Comparison of ENCODE assay signal across 8 cellular contexts in the genomic region with DNA sequence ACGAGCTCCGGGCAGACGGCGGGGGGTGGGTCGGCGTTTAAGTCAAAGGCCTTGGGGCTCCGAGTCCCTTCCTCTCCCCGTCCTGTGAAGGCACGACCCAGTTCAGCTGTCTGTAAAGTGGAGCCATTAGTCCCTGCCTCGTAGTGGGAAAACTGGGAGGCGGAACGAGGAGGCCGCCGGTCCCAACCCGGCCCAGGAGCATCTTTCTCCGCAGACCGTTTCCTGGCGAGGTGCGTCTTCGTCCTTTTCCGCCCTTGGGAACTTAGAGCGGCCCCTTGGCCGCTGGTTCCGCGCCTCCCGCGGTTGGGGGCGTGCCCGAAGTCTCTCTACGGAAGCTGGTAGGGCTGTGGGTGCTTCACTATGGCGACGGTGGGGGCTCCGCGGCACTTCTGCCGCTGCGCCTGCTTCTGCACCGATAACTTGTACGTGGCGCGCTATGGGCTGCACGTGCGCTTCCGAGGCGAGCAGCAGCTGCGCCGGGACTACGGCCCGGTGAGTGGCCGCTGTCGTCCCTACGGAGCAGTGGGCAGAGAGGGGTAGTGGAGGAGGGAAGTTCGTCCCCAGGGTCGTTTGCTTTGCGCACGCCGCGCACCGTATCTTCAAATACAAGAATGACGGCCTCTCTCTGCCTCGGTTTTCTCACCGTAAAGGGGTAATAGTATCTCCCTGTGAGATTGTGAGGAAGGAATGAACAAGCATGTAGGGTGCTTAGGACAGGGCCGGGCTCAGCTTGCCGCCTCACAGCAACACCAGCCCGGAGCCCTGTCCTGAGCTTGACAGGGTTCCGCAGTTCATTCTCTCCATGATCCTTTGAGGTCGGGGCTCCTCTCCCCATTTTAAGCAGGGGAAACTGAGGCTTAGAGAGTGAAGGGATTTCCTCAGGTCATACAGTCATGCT.
A peak's percentile ranks its signal among the peaks of the same experiment; 100 is the strongest.
DNase-seq lines count a peak whose midpoint lies in the region; ATAC-seq and TF ChIP-seq lines count a peak whose summit lies in the region.

A gene (plus strand): TSS at position 353 of the 898 bp plus-strand sequence. CDS start 8 bp downstream, at position 361.

- H3K4me1 Mint-ChIP-seq in memory B cell, result peaks cover 8% of the 10 kb centered on the region

- no peaks in the 10 kb centered on the region for H3K9me3 ChIP-seq in effector memory CD4-positive, alpha-beta T cell (ENCODE audit: control insufficient read depth, low read length)

- no peaks in the 10 kb centered on the region for H3K9me3 Mint-ChIP-seq in memory B cell

- H3K27ac Mint-ChIP-seq in memory B cell, result peak within 1 kb of the TSS; percentile 95

- DNase-seq in CMK (ENCODE audit: low read depth) (peak; percentile 75), GM20000 (ENCODE audit: low spot score) (peak; percentile 91), HS-5 (ENCODE audit: low read depth) (peak; percentile 70), NK-92 (lab: John Stamatoyannopoulos, UW; ENCODE audit: unreplicated experiment) (peak; percentile 67), memory B cell (ENCODE audit: low spot score in 2 of 2) (peak; percentile 84 to 89)
- peak; percentile 96 for DNase-seq in activated CD8-positive, alpha-beta memory T cell treated with anti-CD3 and anti-CD28 coated beads for 24 hours
- peak; percentile 87 to 90 (median 88) for DNase-seq in effector memory CD4-positive, alpha-beta T cell
- peak; percentile 87 for DNase-seq in stimulated activated CD8-positive, alpha-beta memory T cell treated with anti-CD3 and anti-CD28 coated beads, Interleukin-12 subunit alpha, Interleukin-12 subunit beta, amount 100 ng/mL, for 1 hour (ENCODE audit: low read depth)

- no peaks in the 10 kb centered on the region for H3K36me3 Mint-ChIP-seq in memory B cell

- ATAC-seq in memory B cell (ENCODE audit: low read depth), result peak; percentile 82

- peak within 1 kb of the TSS; percentile 98 for H3K4me3 ChIP-seq in effector memory CD4-positive, alpha-beta T cell (ENCODE audit: insufficient read depth, low read depth, low read length, poor library complexity, severe bottlenecking)

- no peaks in the 10 kb centered on the region for H3K27me3 ChIP-seq in effector memory CD4-positive, alpha-beta T cell (replicated peaks; ENCODE audit: control insufficient read depth, insufficient read depth, low read length, poor library complexity, severe bottlenecking)

- no peak for TF ChIP-seq CTCF in GM20000 (IDR thresholded peaks at IDR 0.05; ENCODE audit: extremely low read depth, missing control alignments)

- peak within 1 kb of the TSS; percentile 99 for H3K27ac ChIP-seq in effector memory CD4-positive, alpha-beta T cell (ENCODE audit: insufficient read depth, low read length, poor library complexity, severe bottlenecking)

- H3K36me3 ChIP-seq in effector memory CD4-positive, alpha-beta T cell (ENCODE audit: control insufficient read depth, insufficient read depth, low read length), result no peaks in the 10 kb centered on the region

- H3K4me1 ChIP-seq in effector memory CD4-positive, alpha-beta T cell (ENCODE audit: control insufficient read depth, insufficient read depth, low read length, poor library complexity, severe bottlenecking), result peaks cover 28% of the 10 kb centered on the region

- peak within 1 kb of the TSS; percentile 93 for H3K4me3 Mint-ChIP-seq in memory B cell

- no peaks in the 10 kb centered on the region for H3K27me3 Mint-ChIP-seq in memory B cell

Comparison
In these comparisons a context has a peak if more than half of its experiments do, and no peak if none do; other contexts are left out.
1. Peak in every context shown above with its lines: DNase-seq, ATAC-seq, H3K4me3 ChIP-seq and H3K27ac ChIP-seq.